ENCODE assay signal across 8 cellular contexts in genomic region chr11:11155962-11156815, GRCh38.
DNase-seq lines count a peak whose midpoint lies in the region; ATAC-seq, FAIRE-seq and TF ChIP-seq lines count a peak whose summit lies in the region.

No MANE protein-coding gene starts in this region.

- POLR2A ChIA-PET in K562 (lab: Yijun Ruan, JAX), result no interaction called here

- TF ChIP-seq CTCF in SU-DHL-6 (IDR thresholded peaks at IDR 0.05; ENCODE audit: insufficient read depth, low read length, poor library complexity, severe bottlenecking) (peak; percentile 80), K562 (IDR thresholded peaks at IDR 0.05 in 2 of 3, conservative IDR thresholded peaks at IDR 0.05 in 1 of 3; ENCODE audit: insufficient read depth in 2 of 3, low read depth in 1 of 3, low read length in 3 of 3) (peak; percentile 61 to 85 (median 63))

- H2AFZ ChIP-seq in SU-DHL-6 (ENCODE audit: low read depth, low read length, severe bottlenecking) (no peak overlapping the region), K562 (ENCODE audit: low read depth, low read length) (peak overlapping the region; percentile 62; the same call in 1 of the 2 replicates), neuronal stem cell (ENCODE audit: low read length) (no peak overlapping the region)

- peak overlapping the region; percentile 74 for H3K14ac ChIP-seq in neuronal stem cell (ENCODE audit: low read length)

- H3K27me3 ChIP-seq in SU-DHL-6 (ENCODE audit: low read length) (no peaks in the 10 kb centered on the region), K562 (ENCODE audit: control insufficient read depth in 2 of 2, insufficient read depth in 2 of 2, low read length in 2 of 2) (peaks cover 0 to 10% of the 10 kb centered on the region in 2 experiments; a peak in 2 of 5 replicates), neuronal stem cell (ENCODE audit: control insufficient read depth in 3 of 3, insufficient read depth in 3 of 3, low read depth in 1 of 3, low read length in 3 of 3) (no peaks in the 10 kb centered on the region)

- no peak overlapping the region for H3K4me3 ChIP-seq in SU-DHL-6 (ENCODE audit: insufficient read depth, low read length, poor library complexity, severe bottlenecking)
- no peak overlapping the region for H3K4me3 ChIP-seq in K562
- H3K4me3 ChIP-seq in neuronal stem cell (ENCODE audit: low read length in 2 of 2), result no peak overlapping the region

- H3K9me3 ChIP-seq in SU-DHL-6 (ENCODE audit: insufficient read depth, low read length) (peaks cover 7% of the 10 kb centered on the region; the same call in 1 of the 2 replicates), K562 (replicated peaks; ENCODE audit: control insufficient read depth, insufficient read depth, low read depth, low read length) (no peaks in the 10 kb centered on the region), neuronal stem cell (replicated peaks in 1 of 2; ENCODE audit: control insufficient read depth in 2 of 2, insufficient read depth in 1 of 2, low read depth in 1 of 2, low read length in 2 of 2) (no peaks in the 10 kb centered on the region)

- no peak for TF ChIP-seq EP300 in K562 (IDR thresholded peaks at IDR 0.05; ENCODE audit: low read length)

- no peak overlapping the region for H3K4ac ChIP-seq in neuronal stem cell (ENCODE audit: low read length)

- H3K4me1 ChIP-seq in K562 (replicated peaks in 1 of 2; ENCODE audit: control insufficient read depth in 2 of 2, insufficient read depth in 2 of 2, low read length in 2 of 2), result peaks cover 0 to 5% of the 10 kb centered on the region in 2 experiments; a peak in 1 of 5 replicates
- H3K4me1 ChIP-seq in neuronal stem cell (ENCODE audit: control insufficient read depth in 2 of 2, insufficient read depth in 1 of 2, low read depth in 1 of 2, low read length in 2 of 2), result peaks cover 0 to 2% of the 10 kb centered on the region in 2 donors

- no peaks in the 10 kb centered on the region for H3K9me1 ChIP-seq in K562 (ENCODE audit: control insufficient read depth, insufficient read depth, low read length)

- H3K18ac ChIP-seq in neuronal stem cell (ENCODE audit: low read length), result peak overlapping the region; percentile 44

- H3K79me1 ChIP-seq in neuronal stem cell (ENCODE audit: low read depth, low read length), result no peaks in the 10 kb centered on the region

- peak in 1 of 2 experiments; percentile 17; a peak in 1 of 4 replicates for TF ChIP-seq RAD21 in K562 (CRISPR knock-in tag; conservative IDR thresholded peaks at IDR 0.05 in 1 of 2, IDR thresholded peaks at IDR 0.05 in 1 of 2)

- no peak overlapping the region for H2BK15ac ChIP-seq in neuronal stem cell (ENCODE audit: low read length)

- H3K36me3 ChIP-seq in SU-DHL-6 (ENCODE audit: low read length), result no peaks in the 10 kb centered on the region
- no peaks in the 10 kb centered on the region for H3K36me3 ChIP-seq in K562 (ENCODE audit: control insufficient read depth, insufficient read depth, low read length)
- H3K36me3 ChIP-seq in neuronal stem cell (replicated peaks in 1 of 2; ENCODE audit: control insufficient read depth in 2 of 2, insufficient read depth in 2 of 2, low read length in 2 of 2), result no peaks in the 10 kb centered on the region

- H3K27ac ChIP-seq in SU-DHL-6 (ENCODE audit: low read depth, low read length) (no peak overlapping the region), K562 (ENCODE audit: extremely low read depth, low read depth, low read length) (no peak overlapping the region), neuronal stem cell (replicated peaks; ENCODE audit: low read length) (no peak overlapping the region)

- peak overlapping the region; percentile 26 for H2BK5ac ChIP-seq in neuronal stem cell (ENCODE audit: low read length)

- H3K4me2 ChIP-seq in SU-DHL-6 (ENCODE audit: low read depth, low read length, poor library complexity, severe bottlenecking) (no peak overlapping the region), K562 (ENCODE audit: insufficient read depth, low read length) (peak overlapping the region; percentile 17; the same call in 1 of the 2 replicates), neuronal stem cell (ENCODE audit: insufficient read depth, low read length, poor library complexity, severe bottlenecking) (no peak overlapping the region)

- TF ChIP-seq POLR2A in K562 (conservative IDR thresholded peaks at IDR 0.05), result no peak

- no peak overlapping the region for H3K23ac ChIP-seq in neuronal stem cell (ENCODE audit: low read depth, low read length, poor library complexity)

- no peak overlapping the region for H2AK5ac ChIP-seq in neuronal stem cell (ENCODE audit: low read depth, low read length)

- CTCF ChIA-PET in K562 (lab: Yijun Ruan, JAX; ENCODE audit: low intra/inter-chr PET ratio), result no interaction called here

- no peak overlapping the region for H2BK12ac ChIP-seq in neuronal stem cell (ENCODE audit: low read length)

- H3K9ac ChIP-seq in SU-DHL-6 (ENCODE audit: low read length), result no peak overlapping the region
- H3K9ac ChIP-seq in K562 (ENCODE audit: insufficient read depth in 1 of 2, low read depth in 2 of 2, low read length in 2 of 2), result no peak overlapping the region
- H3K9ac ChIP-seq in neuronal stem cell (ENCODE audit: low read depth, low read length, poor library complexity), result peak overlapping the region; percentile 60

- H4K91ac ChIP-seq in neuronal stem cell (ENCODE audit: low read depth, low read length, poor library complexity), result no peak overlapping the region

- H4K8ac ChIP-seq in neuronal stem cell (ENCODE audit: low read depth, low read length), result no peak overlapping the region

- peak; percentile 9 for FAIRE-seq in GM18507 (lab: Jason Lieb, UNC)
- peak; percentile 64 for FAIRE-seq in K562 (lab: Jason Lieb, UNC)

- DNase-seq in GM18507 (ENCODE audit: extremely low spot score, insufficient read length, low read depth), result peak; percentile 11
- DNase-seq in K562 (ENCODE audit: extremely low read depth in 1 of 4, low spot score in 3 of 4), result peak; percentile 39 to 77 (median 74)
- peak; percentile 23 for DNase-seq in neuronal stem cell (ENCODE audit: low spot score)
- DNase-seq in NCI-H1105 treated with DMSO at 0.1 percent for 48 hours (lab: John Stamatoyannopoulos, UW), result no peak
- DNase-seq in NCI-H1417 treated with DMSO at 0.1 percent for 48 hours (lab: John Stamatoyannopoulos, UW), result no peak

- no peaks in the 10 kb centered on the region for H3F3A ChIP-seq in SU-DHL-6 (ENCODE audit: insufficient read depth)

- H3K9me2 ChIP-seq in SU-DHL-6 (replicated peaks; ENCODE audit: insufficient read depth, low read length), result no peaks in the 10 kb centered on the region

- no peaks in the 10 kb centered on the region for H4K20me1 ChIP-seq in SU-DHL-6 (ENCODE audit: low read depth, low read length)
- H4K20me1 ChIP-seq in K562 (replicated peaks; ENCODE audit: control insufficient read depth, insufficient read depth, low read length), result no peaks in the 10 kb centered on the region

- H2BK120ac ChIP-seq in neuronal stem cell (ENCODE audit: low read depth, low read length), result no peak overlapping the region

- in situ Hi-C loops in K562 (cut with MboI), result no loop called here

- intact Hi-C loops in K562 (cut with micrococcal nuclease), result loop anchor here (5.0 kb wide), 1 partner anchor 119 kb away; no protein-coding TSS in a partner anchor

- 8% methylated on average over 29 of the region's 33 CpGs for WGBS in K562 (ENCODE audit: insufficient coverage, low coverage, missing lambda C conversion rate)
- WGBS in neuronal stem cell (ENCODE audit: extremely low coverage in 2 of 2, insufficient read length in 2 of 2, insufficient replicate concordance in 1 of 2), 2 donors, result no CpG with 5 or more reads among the region's 33 CpGs

- BruUV-seq in K562 (replicated peaks; lab: Mats Ljungman, UMichigan), result no TSS peak

- peak; percentile 95 for ATAC-seq in K562
- ATAC-seq in GM19467 (IDR thresholded peaks at IDR 0.05; ENCODE audit: unreplicated experiment), result no peak
- ATAC-seq in HG03432 (IDR thresholded peaks at IDR 0.05; ENCODE audit: unreplicated experiment), result no peak

- H3K79me2 ChIP-seq in SU-DHL-6 (ENCODE audit: insufficient read depth, low read length), result no peaks in the 10 kb centered on the region
- no peaks in the 10 kb centered on the region for H3K79me2 ChIP-seq in K562 (ENCODE audit: control insufficient read depth, insufficient read depth, low read length)

TF ChIP-seq in K562, 482 proteins besides CTCF, POLR2A, EP300 and RAD21:
- TF ChIP-seq SRF (CRISPR knock-in tag; IDR thresholded peaks at IDR 0.05) (peak in 1 of 2 experiments; percentile 34; a peak in 1 of 4 replicates), GABPA (tag; conservative IDR thresholded peaks at IDR 0.05; ENCODE audit: low read depth) (0 out of 2 replicates have a peak, but pooled peaks have one; percentile 23), ZNF3 (CRISPR knock-in tag; IDR thresholded peaks at IDR 0.05) (no peak), SMC3 (conservative IDR thresholded peaks at IDR 0.05; ENCODE audit: insufficient read depth, low read depth, low read length) (peak; percentile 24; the same call in 1 of the 2 replicates), ELF1 (tag; IDR thresholded peaks at IDR 0.05) (peak; percentile 39; the same call in 1 of the 2 replicates), CHD1 (IDR thresholded peaks at IDR 0.05; ENCODE audit: low read length) (no peak)
- TF ChIP-seq, protein P1, sequence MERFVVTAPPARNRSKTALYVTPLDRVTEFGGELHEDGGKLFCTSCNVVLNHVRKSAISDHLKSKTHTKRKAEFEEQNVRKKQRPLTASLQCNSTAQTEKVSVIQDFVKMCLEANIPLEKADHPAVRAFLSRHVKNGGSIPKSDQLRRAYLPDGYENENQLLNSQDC (CRISPR knock-in tag; IDR thresholded peaks at IDR 0.05), result no peak
TF ChIP-seq in K562: peak in this region for 4.

Comparison
In these comparisons a context has a peak if more than half of its experiments do, and no peak if none do; other contexts are left out.
1. DNase-seq: peak in GM18507 (single experiment), K562 (4 of 4) and neuronal stem cell (single experiment); none in NCI-H1105 treated with DMSO at 0.1 percent for 48 hours (single experiment) and NCI-H1417 treated with DMSO at 0.1 percent for 48 hours (single experiment).